1 cellular context compared by ENCODE assay signal in the genomic region with DNA sequence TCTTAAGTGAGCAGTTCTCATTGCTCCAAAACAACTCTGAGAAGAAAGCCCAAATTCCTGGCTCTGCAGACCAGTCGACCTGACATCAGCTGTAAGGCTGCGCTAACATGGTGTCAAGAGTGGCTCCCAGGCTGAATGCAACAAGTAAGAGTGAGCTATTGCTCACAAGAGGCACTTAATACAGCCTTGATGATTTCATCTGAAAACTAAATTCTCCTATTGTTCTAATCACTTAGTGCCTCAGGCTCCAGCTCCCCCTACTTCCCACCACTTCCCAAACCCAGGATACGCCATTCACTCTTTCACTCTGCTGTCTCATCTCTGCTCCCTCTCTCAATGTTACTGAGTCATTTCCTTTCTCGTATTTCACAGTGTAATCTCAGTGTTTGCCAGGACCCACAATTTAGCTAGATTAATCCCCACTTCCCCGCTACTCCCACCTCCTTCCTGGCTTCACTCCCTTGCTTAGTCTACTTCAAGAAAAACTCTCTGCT.
TF ChIP-seq lines count a peak whose summit lies in the region.

No MANE protein-coding gene starts in this region.

TF ChIP-seq in K562, 482 proteins besides CTCF, POLR2A, EP300 and RAD21 (continued from another document and continues in another):
- TF ChIP-seq, protein P1, sequence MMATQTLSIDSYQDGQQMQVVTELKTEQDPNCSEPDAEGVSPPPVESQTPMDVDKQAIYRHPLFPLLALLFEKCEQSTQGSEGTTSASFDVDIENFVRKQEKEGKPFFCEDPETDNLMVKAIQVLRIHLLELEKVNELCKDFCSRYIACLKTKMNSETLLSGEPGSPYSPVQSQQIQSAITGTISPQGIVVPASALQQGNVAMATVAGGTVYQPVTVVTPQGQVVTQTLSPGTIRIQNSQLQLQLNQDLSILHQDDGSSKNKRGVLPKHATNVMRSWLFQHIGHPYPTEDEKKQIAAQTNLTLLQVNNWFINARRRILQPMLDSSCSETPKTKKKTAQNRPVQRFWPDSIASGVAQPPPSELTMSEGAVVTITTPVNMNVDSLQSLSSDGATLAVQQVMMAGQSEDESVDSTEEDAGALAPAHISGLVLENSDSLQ (IDR thresholded peaks at IDR 0.05) = peak; percentile 58
- no peak for TF ChIP-seq IFI16 (CRISPR knock-in tag; IDR thresholded peaks at IDR 0.05)
- TF ChIP-seq TAF1 (IDR thresholded peaks at IDR 0.05; ENCODE audit: control insufficient read depth, extremely low read depth, insufficient read depth, low read length, severe bottlenecking) = no peak
- TF ChIP-seq, protein P2, sequence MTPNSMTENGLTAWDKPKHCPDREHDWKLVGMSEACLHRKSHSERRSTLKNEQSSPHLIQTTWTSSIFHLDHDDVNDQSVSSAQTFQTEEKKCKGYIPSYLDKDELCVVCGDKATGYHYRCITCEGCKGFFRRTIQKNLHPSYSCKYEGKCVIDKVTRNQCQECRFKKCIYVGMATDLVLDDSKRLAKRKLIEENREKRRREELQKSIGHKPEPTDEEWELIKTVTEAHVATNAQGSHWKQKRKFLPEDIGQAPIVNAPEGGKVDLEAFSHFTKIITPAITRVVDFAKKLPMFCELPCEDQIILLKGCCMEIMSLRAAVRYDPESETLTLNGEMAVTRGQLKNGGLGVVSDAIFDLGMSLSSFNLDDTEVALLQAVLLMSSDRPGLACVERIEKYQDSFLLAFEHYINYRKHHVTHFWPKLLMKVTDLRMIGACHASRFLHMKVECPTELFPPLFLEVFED (CRISPR knock-in tag; conservative IDR thresholded peaks at IDR 0.05) = 0 out of 2 replicates have a peak, but pooled peaks have one; percentile 21
- no peak for TF ChIP-seq ZNF143 (CRISPR knock-in tag; IDR thresholded peaks at IDR 0.05)
- no peak for TF ChIP-seq FOXK1 (CRISPR knock-in tag; IDR thresholded peaks at IDR 0.05; ENCODE audit: borderline replicate concordance)
- no peak for TF ChIP-seq HMG20A (CRISPR knock-in tag; conservative IDR thresholded peaks at IDR 0.05)
- TF ChIP-seq DACH1 (IDR thresholded peaks at IDR 0.05; ENCODE audit: partially characterized antibody) = peak; percentile 5
- TF ChIP-seq CTBP1 (IDR thresholded peaks at IDR 0.05; ENCODE audit: borderline replicate concordance) = no peak
- TF ChIP-seq ZNF644 (tag; IDR thresholded peaks at IDR 0.05; ENCODE audit: low read depth) = no peak
- no peak for TF ChIP-seq JUNB (CRISPR knock-in tag; conservative IDR thresholded peaks at IDR 0.05)
- TF ChIP-seq, protein P3, sequence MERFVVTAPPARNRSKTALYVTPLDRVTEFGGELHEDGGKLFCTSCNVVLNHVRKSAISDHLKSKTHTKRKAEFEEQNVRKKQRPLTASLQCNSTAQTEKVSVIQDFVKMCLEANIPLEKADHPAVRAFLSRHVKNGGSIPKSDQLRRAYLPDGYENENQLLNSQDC (CRISPR knock-in tag; IDR thresholded peaks at IDR 0.05) = no peak
- no peak for TF ChIP-seq PRMT5 (CRISPR knock-in tag; IDR thresholded peaks at IDR 0.05)
- TF ChIP-seq, protein P4, sequence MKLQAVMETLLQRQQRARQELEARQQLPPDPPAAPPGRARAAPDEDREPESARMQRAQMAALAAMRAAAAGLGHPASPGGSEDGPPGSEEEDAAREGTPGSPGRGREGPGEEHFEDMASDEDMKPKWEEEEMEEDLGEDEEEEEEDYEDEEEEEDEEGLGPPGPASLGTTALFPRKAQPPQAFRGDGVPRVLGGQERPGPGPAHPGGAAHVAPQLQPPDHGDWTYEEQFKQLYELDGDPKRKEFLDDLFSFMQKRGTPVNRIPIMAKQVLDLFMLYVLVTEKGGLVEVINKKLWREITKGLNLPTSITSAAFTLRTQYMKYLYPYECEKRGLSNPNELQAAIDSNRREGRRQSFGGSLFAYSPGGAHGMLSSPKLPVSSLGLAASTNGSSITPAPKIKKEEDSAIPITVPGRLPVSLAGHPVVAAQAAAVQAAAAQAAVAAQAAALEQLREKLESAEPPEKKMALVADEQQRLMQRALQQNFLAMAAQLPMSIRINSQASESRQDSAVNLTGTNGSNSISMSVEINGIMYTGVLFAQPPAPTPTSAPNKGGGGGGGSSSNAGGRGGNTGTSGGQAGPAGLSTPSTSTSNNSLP (IDR thresholded peaks at IDR 0.05; ENCODE audit: borderline replicate concordance, low read depth, low read length) = peak; percentile 71; the same call in 1 of the 2 replicates
- TF ChIP-seq, protein P5, sequence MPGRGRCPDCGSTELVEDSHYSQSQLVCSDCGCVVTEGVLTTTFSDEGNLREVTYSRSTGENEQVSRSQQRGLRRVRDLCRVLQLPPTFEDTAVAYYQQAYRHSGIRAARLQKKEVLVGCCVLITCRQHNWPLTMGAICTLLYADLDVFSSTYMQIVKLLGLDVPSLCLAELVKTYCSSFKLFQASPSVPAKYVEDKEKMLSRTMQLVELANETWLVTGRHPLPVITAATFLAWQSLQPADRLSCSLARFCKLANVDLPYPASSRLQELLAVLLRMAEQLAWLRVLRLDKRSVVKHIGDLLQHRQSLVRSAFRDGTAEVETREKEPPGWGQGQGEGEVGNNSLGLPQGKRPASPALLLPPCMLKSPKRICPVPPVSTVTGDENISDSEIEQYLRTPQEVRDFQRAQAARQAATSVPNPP (IDR thresholded peaks at IDR 0.05; ENCODE audit: borderline replicate concordance, insufficient read depth, insufficient read length) = no peak
- TF ChIP-seq CBX8 (IDR thresholded peaks at IDR 0.05; ENCODE audit: borderline replicate concordance, extremely low read depth, low read depth, low read length, poor library complexity, severe bottlenecking) = no peak
- peak; percentile 83 for TF ChIP-seq ETV1 (tag; conservative IDR thresholded peaks at IDR 0.05; ENCODE audit: low read depth)
- TF ChIP-seq, protein P6, sequence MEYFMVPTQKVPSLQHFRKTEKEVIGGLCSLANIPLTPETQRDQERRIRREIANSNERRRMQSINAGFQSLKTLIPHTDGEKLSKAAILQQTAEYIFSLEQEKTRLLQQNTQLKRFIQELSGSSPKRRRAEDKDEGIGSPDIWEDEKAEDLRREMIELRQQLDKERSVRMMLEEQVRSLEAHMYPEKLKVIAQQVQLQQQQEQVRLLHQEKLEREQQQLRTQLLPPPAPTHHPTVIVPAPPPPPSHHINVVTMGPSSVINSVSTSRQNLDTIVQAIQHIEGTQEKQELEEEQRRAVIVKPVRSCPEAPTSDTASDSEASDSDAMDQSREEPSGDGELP (CRISPR knock-in tag; IDR thresholded peaks at IDR 0.05; ENCODE audit: borderline replicate concordance) = no peak
- no peak for TF ChIP-seq POLR2B (IDR thresholded peaks at IDR 0.05; ENCODE audit: low read depth, partially characterized antibody)
- no peak for TF ChIP-seq TRIM28 (IDR thresholded peaks at IDR 0.05)
- no peak for TF ChIP-seq SIRT6 (IDR thresholded peaks at IDR 0.05; ENCODE audit: low read depth, low read length)
- no peak for TF ChIP-seq ZNF354B (CRISPR knock-in tag; IDR thresholded peaks at IDR 0.05)
- peak in 1 of 2 experiments; percentile 20 for TF ChIP-seq NCOA2 (IDR thresholded peaks at IDR 0.05; ENCODE audit: partially characterized antibody in 2 of 2)
- TF ChIP-seq KLF1 (tag; IDR thresholded peaks at IDR 0.05) = no peak
- TF ChIP-seq, protein P7, sequence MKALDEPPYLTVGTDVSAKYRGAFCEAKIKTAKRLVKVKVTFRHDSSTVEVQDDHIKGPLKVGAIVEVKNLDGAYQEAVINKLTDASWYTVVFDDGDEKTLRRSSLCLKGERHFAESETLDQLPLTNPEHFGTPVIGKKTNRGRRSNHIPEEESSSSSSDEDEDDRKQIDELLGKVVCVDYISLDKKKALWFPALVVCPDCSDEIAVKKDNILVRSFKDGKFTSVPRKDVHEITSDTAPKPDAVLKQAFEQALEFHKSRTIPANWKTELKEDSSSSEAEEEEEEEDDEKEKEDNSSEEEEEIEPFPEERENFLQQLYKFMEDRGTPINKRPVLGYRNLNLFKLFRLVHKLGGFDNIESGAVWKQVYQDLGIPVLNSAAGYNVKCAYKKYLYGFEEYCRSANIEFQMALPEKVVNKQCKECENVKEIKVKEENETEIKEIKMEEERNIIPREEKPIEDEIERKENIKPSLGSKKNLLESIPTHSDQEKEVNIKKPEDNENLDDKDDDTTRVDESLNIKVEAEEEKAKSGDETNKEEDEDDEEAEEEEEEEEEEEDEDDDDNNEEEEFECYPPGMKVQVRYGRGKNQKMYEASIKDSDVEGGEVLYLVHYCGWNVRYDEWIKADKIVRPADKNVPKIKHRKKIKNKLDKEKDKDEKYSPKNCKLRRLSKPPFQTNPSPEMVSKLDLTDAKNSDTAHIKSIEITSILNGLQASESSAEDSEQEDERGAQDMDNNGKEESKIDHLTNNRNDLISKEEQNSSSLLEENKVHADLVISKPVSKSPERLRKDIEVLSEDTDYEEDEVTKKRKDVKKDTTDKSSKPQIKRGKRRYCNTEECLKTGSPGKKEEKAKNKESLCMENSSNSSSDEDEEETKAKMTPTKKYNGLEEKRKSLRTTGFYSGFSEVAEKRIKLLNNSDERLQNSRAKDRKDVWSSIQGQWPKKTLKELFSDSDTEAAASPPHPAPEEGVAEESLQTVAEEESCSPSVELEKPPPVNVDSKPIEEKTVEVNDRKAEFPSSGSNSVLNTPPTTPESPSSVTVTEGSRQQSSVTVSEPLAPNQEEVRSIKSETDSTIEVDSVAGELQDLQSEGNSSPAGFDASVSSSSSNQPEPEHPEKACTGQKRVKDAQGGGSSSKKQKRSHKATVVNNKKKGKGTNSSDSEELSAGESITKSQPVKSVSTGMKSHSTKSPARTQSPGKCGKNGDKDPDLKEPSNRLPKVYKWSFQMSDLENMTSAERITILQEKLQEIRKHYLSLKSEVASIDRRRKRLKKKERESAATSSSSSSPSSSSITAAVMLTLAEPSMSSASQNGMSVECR (CRISPR knock-in tag; IDR thresholded peaks at IDR 0.05) = no peak
- no peak for TF ChIP-seq PTBP1 (IDR thresholded peaks at IDR 0.05; ENCODE audit: low read depth, low read length)
- no peak for TF ChIP-seq POLR2G (IDR thresholded peaks at IDR 0.05; ENCODE audit: low read depth, low read length)
- no peak for TF ChIP-seq ZNF780A (CRISPR knock-in tag; IDR thresholded peaks at IDR 0.05)
- no peak for TF ChIP-seq TBP (optimal IDR thresholded peaks at IDR 0.05; ENCODE audit: low read depth, low read length)
- no peak for TF ChIP-seq CEBPG (CRISPR knock-in tag; IDR thresholded peaks at IDR 0.05)
- no peak for TF ChIP-seq CEBPG (tag; conservative IDR thresholded peaks at IDR 0.05 in 1 of 2, IDR thresholded peaks at IDR 0.05 in 1 of 2)
- TF ChIP-seq ZNF311 (CRISPR knock-in tag; IDR thresholded peaks at IDR 0.05) = no peak
- TF ChIP-seq, protein P8, sequence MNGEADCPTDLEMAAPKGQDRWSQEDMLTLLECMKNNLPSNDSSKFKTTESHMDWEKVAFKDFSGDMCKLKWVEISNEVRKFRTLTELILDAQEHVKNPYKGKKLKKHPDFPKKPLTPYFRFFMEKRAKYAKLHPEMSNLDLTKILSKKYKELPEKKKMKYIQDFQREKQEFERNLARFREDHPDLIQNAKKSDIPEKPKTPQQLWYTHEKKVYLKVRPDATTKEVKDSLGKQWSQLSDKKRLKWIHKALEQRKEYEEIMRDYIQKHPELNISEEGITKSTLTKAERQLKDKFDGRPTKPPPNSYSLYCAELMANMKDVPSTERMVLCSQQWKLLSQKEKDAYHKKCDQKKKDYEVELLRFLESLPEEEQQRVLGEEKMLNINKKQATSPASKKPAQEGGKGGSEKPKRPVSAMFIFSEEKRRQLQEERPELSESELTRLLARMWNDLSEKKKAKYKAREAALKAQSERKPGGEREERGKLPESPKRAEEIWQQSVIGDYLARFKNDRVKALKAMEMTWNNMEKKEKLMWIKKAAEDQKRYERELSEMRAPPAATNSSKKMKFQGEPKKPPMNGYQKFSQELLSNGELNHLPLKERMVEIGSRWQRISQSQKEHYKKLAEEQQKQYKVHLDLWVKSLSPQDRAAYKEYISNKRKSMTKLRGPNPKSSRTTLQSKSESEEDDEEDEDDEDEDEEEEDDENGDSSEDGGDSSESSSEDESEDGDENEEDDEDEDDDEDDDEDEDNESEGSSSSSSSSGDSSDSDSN (IDR thresholded peaks at IDR 0.05; ENCODE audit: borderline replicate concordance in 1 of 2, low read depth in 2 of 2, low read length in 2 of 2) = peak in 1 of 2 experiments; percentile 30; a peak in 1 of 4 replicates
- peak; percentile 83 for TF ChIP-seq MAFG (tag; conservative IDR thresholded peaks at IDR 0.05)
- no peak for TF ChIP-seq ATF1 (CRISPR knock-in tag; IDR thresholded peaks at IDR 0.05)
- 0 out of 2 replicates have a peak, but pooled peaks have one; percentile 26 for TF ChIP-seq ATF1 (tag; IDR thresholded peaks at IDR 0.05)
- TF ChIP-seq SMAD2 (IDR thresholded peaks at IDR 0.05; ENCODE audit: low read depth, low read length) = no peak
- TF ChIP-seq DNMT1 (IDR thresholded peaks at IDR 0.05) = no peak
- TF ChIP-seq KDM5B (IDR thresholded peaks at IDR 0.05; ENCODE audit: insufficient replicate concordance, low read depth, low read length) = no peak
- TF ChIP-seq, protein P9, sequence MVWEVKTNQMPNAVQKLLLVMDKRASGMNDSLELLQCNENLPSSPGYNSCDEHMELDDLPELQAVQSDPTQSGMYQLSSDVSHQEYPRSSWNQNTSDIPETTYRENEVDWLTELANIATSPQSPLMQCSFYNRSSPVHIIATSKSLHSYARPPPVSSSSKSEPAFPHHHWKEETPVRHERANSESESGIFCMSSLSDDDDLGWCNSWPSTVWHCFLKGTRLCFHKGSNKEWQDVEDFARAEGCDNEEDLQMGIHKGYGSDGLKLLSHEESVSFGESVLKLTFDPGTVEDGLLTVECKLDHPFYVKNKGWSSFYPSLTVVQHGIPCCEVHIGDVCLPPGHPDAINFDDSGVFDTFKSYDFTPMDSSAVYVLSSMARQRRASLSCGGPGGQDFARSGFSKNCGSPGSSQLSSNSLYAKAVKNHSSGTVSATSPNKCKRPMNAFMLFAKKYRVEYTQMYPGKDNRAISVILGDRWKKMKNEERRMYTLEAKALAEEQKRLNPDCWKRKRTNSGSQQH (CRISPR knock-in tag; IDR thresholded peaks at IDR 0.05) = no peak
- TF ChIP-seq ZFX (CRISPR knock-in tag; IDR thresholded peaks at IDR 0.05) = no peak
- TF ChIP-seq ZBTB17 (CRISPR knock-in tag; IDR thresholded peaks at IDR 0.05) = no peak
- peak; percentile 91 for TF ChIP-seq SMARCE1 (IDR thresholded peaks at IDR 0.05)
